2 cellular contexts compared by ENCODE assay signal in genomic region chr20:33038243-33038642, GRCh38.
A peak's percentile ranks its signal among the peaks of the same experiment; 100 is the strongest.
TF ChIP-seq lines count a peak whose summit lies in the region.

No MANE protein-coding gene starts in this region.

TF ChIP-seq in IMR-90, 13 proteins besides CTCF, POLR2A, EP300 and RAD21:
- TF ChIP-seq RFX5 (IDR thresholded peaks at IDR 0.05; ENCODE audit: low read depth, low read length) (no peak), MAFK (IDR thresholded peaks at IDR 0.05; ENCODE audit: low read depth, low read length) (no peak), ELK1 (IDR thresholded peaks at IDR 0.05; ENCODE audit: borderline replicate concordance, low read depth, low read length) (no peak), MXI1 (IDR thresholded peaks at IDR 0.05; ENCODE audit: borderline replicate concordance, low read depth, low read length) (no peak), FOS (IDR thresholded peaks at IDR 0.05; ENCODE audit: low read depth, low read length) (no peak), RCOR1 (IDR thresholded peaks at IDR 0.05; ENCODE audit: insufficient replicate concordance, low read length) (no peak), USF2 (IDR thresholded peaks at IDR 0.05; ENCODE audit: low read depth, low read length) (no peak), CHD1 (IDR thresholded peaks at IDR 0.05; ENCODE audit: low read depth, low read length) (no peak), SMC3 (IDR thresholded peaks at IDR 0.05; ENCODE audit: low read depth, low read length) (no peak), MAZ (IDR thresholded peaks at IDR 0.05; ENCODE audit: borderline replicate concordance, low read depth, low read length) (no peak), CEBPB (IDR thresholded peaks at IDR 0.05; ENCODE audit: low read depth, low read length) (no peak), NFE2L2 (IDR thresholded peaks at IDR 0.05; ENCODE audit: low read depth, low read length) (no peak), BHLHE40 (IDR thresholded peaks at IDR 0.05; ENCODE audit: low read depth, low read length) (no peak)

TF ChIP-seq in GM12878, 131 proteins besides CTCF, POLR2A, EP300 and RAD21:
- TF ChIP-seq ZNF592 (IDR thresholded peaks at IDR 0.05) (no peak), E4F1 (IDR thresholded peaks at IDR 0.05; ENCODE audit: borderline replicate concordance, partially characterized antibody) (peak; percentile 20)
TF ChIP-seq in GM12878: peak in this region for 1.
